1 cellular context compared by ENCODE assay signal in the genomic region with DNA sequence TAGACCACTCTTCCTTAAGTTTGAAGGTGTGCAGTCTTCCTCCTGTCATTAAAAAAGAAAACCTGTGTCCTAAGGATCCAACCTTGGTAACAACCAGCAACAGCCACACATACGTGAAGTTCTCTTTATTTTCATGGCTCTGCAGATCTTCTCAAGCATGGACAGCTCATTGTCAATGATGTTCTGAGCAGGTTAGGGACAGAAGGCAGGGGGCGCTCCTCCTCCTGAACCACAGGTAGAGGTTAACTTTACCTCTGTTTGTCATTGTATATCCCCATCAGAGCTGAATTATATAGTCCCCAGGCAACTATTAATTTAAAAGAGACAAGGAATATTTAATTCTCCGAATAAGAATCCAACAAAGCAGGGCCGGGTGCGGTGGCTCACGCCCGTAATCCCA.
TF ChIP-seq lines count a peak whose summit lies in the region.

No MANE protein-coding gene starts in this region.

TF ChIP-seq in WTC11, 78 proteins besides CTCF, POLR2A, EP300 and RAD21 (continued from another document):
- TF ChIP-seq, protein P1, sequence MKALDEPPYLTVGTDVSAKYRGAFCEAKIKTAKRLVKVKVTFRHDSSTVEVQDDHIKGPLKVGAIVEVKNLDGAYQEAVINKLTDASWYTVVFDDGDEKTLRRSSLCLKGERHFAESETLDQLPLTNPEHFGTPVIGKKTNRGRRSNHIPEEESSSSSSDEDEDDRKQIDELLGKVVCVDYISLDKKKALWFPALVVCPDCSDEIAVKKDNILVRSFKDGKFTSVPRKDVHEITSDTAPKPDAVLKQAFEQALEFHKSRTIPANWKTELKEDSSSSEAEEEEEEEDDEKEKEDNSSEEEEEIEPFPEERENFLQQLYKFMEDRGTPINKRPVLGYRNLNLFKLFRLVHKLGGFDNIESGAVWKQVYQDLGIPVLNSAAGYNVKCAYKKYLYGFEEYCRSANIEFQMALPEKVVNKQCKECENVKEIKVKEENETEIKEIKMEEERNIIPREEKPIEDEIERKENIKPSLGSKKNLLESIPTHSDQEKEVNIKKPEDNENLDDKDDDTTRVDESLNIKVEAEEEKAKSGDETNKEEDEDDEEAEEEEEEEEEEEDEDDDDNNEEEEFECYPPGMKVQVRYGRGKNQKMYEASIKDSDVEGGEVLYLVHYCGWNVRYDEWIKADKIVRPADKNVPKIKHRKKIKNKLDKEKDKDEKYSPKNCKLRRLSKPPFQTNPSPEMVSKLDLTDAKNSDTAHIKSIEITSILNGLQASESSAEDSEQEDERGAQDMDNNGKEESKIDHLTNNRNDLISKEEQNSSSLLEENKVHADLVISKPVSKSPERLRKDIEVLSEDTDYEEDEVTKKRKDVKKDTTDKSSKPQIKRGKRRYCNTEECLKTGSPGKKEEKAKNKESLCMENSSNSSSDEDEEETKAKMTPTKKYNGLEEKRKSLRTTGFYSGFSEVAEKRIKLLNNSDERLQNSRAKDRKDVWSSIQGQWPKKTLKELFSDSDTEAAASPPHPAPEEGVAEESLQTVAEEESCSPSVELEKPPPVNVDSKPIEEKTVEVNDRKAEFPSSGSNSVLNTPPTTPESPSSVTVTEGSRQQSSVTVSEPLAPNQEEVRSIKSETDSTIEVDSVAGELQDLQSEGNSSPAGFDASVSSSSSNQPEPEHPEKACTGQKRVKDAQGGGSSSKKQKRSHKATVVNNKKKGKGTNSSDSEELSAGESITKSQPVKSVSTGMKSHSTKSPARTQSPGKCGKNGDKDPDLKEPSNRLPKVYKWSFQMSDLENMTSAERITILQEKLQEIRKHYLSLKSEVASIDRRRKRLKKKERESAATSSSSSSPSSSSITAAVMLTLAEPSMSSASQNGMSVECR (CRISPR knock-in tag; IDR thresholded peaks at IDR 0.05; ENCODE audit: borderline replicate concordance): no peak
- TF ChIP-seq, protein P2, sequence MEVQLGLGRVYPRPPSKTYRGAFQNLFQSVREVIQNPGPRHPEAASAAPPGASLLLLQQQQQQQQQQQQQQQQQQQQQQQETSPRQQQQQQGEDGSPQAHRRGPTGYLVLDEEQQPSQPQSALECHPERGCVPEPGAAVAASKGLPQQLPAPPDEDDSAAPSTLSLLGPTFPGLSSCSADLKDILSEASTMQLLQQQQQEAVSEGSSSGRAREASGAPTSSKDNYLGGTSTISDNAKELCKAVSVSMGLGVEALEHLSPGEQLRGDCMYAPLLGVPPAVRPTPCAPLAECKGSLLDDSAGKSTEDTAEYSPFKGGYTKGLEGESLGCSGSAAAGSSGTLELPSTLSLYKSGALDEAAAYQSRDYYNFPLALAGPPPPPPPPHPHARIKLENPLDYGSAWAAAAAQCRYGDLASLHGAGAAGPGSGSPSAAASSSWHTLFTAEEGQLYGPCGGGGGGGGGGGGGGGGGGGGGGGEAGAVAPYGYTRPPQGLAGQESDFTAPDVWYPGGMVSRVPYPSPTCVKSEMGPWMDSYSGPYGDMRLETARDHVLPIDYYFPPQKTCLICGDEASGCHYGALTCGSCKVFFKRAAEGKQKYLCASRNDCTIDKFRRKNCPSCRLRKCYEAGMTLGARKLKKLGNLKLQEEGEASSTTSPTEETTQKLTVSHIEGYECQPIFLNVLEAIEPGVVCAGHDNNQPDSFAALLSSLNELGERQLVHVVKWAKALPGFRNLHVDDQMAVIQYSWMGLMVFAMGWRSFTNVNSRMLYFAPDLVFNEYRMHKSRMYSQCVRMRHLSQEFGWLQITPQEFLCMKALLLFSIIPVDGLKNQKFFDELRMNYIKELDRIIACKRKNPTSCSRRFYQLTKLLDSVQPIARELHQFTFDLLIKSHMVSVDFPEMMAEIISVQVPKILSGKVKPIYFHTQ (CRISPR knock-in tag; IDR thresholded peaks at IDR 0.05): no peak
- TF ChIP-seq FOXP1 (CRISPR knock-in tag; IDR thresholded peaks at IDR 0.05; ENCODE audit: borderline replicate concordance): no peak
- TF ChIP-seq, protein P3, sequence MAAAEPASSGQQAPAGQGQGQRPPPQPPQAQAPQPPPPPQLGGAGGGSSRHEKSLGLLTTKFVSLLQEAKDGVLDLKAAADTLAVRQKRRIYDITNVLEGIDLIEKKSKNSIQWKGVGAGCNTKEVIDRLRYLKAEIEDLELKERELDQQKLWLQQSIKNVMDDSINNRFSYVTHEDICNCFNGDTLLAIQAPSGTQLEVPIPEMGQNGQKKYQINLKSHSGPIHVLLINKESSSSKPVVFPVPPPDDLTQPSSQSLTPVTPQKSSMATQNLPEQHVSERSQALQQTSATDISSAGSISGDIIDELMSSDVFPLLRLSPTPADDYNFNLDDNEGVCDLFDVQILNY (CRISPR knock-in tag; IDR thresholded peaks at IDR 0.05): no peak
- TF ChIP-seq, protein P4, sequence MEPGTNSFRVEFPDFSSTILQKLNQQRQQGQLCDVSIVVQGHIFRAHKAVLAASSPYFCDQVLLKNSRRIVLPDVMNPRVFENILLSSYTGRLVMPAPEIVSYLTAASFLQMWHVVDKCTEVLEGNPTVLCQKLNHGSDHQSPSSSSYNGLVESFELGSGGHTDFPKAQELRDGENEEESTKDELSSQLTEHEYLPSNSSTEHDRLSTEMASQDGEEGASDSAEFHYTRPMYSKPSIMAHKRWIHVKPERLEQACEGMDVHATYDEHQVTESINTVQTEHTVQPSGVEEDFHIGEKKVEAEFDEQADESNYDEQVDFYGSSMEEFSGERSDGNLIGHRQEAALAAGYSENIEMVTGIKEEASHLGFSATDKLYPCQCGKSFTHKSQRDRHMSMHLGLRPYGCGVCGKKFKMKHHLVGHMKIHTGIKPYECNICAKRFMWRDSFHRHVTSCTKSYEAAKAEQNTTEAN (CRISPR knock-in tag; IDR thresholded peaks at IDR 0.05): no peak
TF ChIP-seq in WTC11: peak in this region for 0.
